Comparison of ENCODE assay signal across 9 cellular contexts in genomic region chr6:16947461-16948159, GRCh38.
DNase-seq lines count a peak whose midpoint lies in the region; ATAC-seq, FAIRE-seq and TF ChIP-seq lines count a peak whose summit lies in the region.
"Had no signal": no experiment of that assay in that cellular context is flagged by ENCODE, and none has a peak within 500 bp of the region (broad histone marks: within the 10 kb centered on the region; RNA-seq: fewer than 3 reads in every experiment).

No MANE protein-coding gene starts in this region.

- H3K9me3 ChIP-seq in WERI-Rb-1 (ENCODE audit: severe bottlenecking), result no peaks in the 10 kb centered on the region

- no peak for ATAC-seq in GM21737 (IDR thresholded peaks at IDR 0.05; ENCODE audit: unreplicated experiment)

- H3K27ac ChIP-seq in WERI-Rb-1, result no peak overlapping the region

- DNase-seq in H4 (ENCODE audit: low spot score) (peak; percentile 93), OCI-M1 (lab: John Stamatoyannopoulos, UW) (peak; percentile 58), fibroblast of peridontal ligament (ENCODE audit: extremely low read depth) (peak; percentile 100), retinal pigment epithelial cell (ENCODE audit: low read depth) (peak; percentile 75), NCI-H1092 (lab: John Stamatoyannopoulos, UW) (no peak), RCC 7860 (ENCODE audit: low spot score) (no peak), WERI-Rb-1 (no peak)
- DNase-seq: activated effector memory CD4-positive, alpha-beta T cell treated with Interleukin-2 at 50 U/mL for 16 hours had no signal

- H3K4me3 ChIP-seq in retinal pigment epithelial cell (ENCODE audit: low read length) (no peak overlapping the region), WERI-Rb-1 (ENCODE audit: low read depth, low read length) (no peak overlapping the region)

- TF ChIP-seq CTCF in retinal pigment epithelial cell (conservative IDR thresholded peaks at IDR 0.05; ENCODE audit: low read depth, low read length), result no peak
- no peak for TF ChIP-seq CTCF in WERI-Rb-1 (IDR thresholded peaks at IDR 0.05; ENCODE audit: low read depth, low read length)

- no peaks in the 10 kb centered on the region for H3K36me3 ChIP-seq in WERI-Rb-1

- no peak for FAIRE-seq in RCC 7860 (lab: Jason Lieb, UNC)

- no peaks in the 10 kb centered on the region for H3K27me3 ChIP-seq in WERI-Rb-1 (ENCODE audit: insufficient read depth, low read depth, severe bottlenecking)

Comparison
In these comparisons a context has a peak if more than half of its experiments do, and no peak if none do; other contexts are left out.
1. DNase-seq: peak in H4 (single experiment), OCI-M1 (single experiment), fibroblast of peridontal ligament (single experiment) and retinal pigment epithelial cell (single experiment); none in NCI-H1092 (single experiment), RCC 7860 (single experiment) and WERI-Rb-1 (single experiment).